9 cellular contexts compared by ENCODE assay signal in genomic region chr1:236065509-236066005, GRCh38. TPM values are rescaled to one million over a fixed set of nuclear protein-coding genes. Genes with fewer than 3 reads are reported as not detected.
DNase-seq lines count a peak whose midpoint lies in the region; ATAC-seq and TF ChIP-seq lines count a peak whose summit lies in the region.
"Had no signal": no experiment of that assay in that cellular context is flagged by ENCODE, and none has a peak within 500 bp of the region (broad histone marks: within the 10 kb centered on the region; RNA-seq: fewer than 3 reads in every experiment).

No MANE protein-coding gene starts in this region.

- H2AFZ ChIP-seq in osteoblast (ENCODE audit: low read length): peak overlapping the region; percentile 96

- no peaks in the 10 kb centered on the region for H3K9me3 ChIP-seq in CD4-positive, alpha-beta memory T cell (ENCODE audit: control insufficient read depth in 1 of 2, low read length in 2 of 2)
- H3K9me3 ChIP-seq in WERI-Rb-1 (ENCODE audit: severe bottlenecking) (no peaks in the 10 kb centered on the region), osteoblast (ENCODE audit: low read depth, low read length) (no peaks in the 10 kb centered on the region)

- no peaks in the 10 kb centered on the region for H3K36me3 Mint-ChIP-seq in CD4-positive, alpha-beta memory T cell
- peaks cover 6% of the 10 kb centered on the region for H3K36me3 Mint-ChIP-seq in glutamatergic neuron (ENCODE audit: unreplicated experiment)

- TF ChIP-seq CTCF in WERI-Rb-1 (IDR thresholded peaks at IDR 0.05; ENCODE audit: low read depth, low read length): no peak
- TF ChIP-seq CTCF in glutamatergic neuron (IDR thresholded peaks at IDR 0.05; ENCODE audit: partially characterized antibody, unreplicated experiment): no peak
- TF ChIP-seq CTCF in osteoblast (IDR thresholded peaks at IDR 0.05; ENCODE audit: extremely low read depth, low read depth, low read length): no peak

- H3K27me3 Mint-ChIP-seq in CD4-positive, alpha-beta memory T cell: peaks cover 16 to 22% of the 10 kb centered on the region in 2 donors
- H3K27me3 Mint-ChIP-seq in glutamatergic neuron (ENCODE audit: unreplicated experiment): peaks cover 9% of the 10 kb centered on the region

- peaks cover 11% of the 10 kb centered on the region for H3K27me3 ChIP-seq in CD4-positive, alpha-beta memory T cell (ENCODE audit: insufficient read depth, low read length)
- H3K27me3 ChIP-seq in WERI-Rb-1 (ENCODE audit: insufficient read depth, low read depth, severe bottlenecking) (peaks cover 13% of the 10 kb centered on the region), osteoblast (ENCODE audit: insufficient read depth, low read length) (peaks cover 4% of the 10 kb centered on the region)

- H3K4me3 ChIP-seq in CD4-positive, alpha-beta memory T cell (ENCODE audit: low read length in 2 of 2): peak overlapping the region in 1 of 2 donors; percentile 44
- H3K4me3 ChIP-seq in WERI-Rb-1 (ENCODE audit: low read depth, low read length) (peak overlapping the region; percentile 84), osteoblast (ENCODE audit: insufficient read depth, low read length) (peak overlapping the region; percentile 80)

- H3K4me1 ChIP-seq in CD4-positive, alpha-beta memory T cell (ENCODE audit: insufficient read depth, low read length): peaks cover 30% of the 10 kb centered on the region
- H3K4me1 ChIP-seq in osteoblast (ENCODE audit: insufficient read depth, low read length): peaks cover 10% of the 10 kb centered on the region

- intact Hi-C loops in CD4-positive, alpha-beta memory T cell (cut with micrococcal nuclease): loop anchor here (10.0 kb wide), 1 partner anchor 71 kb away; no protein-coding TSS in a partner anchor
- intact Hi-C loops in head of caudate nucleus (cut with DNase I): no loop called here

- peaks cover 11% of the 10 kb centered on the region for H3K79me2 ChIP-seq in osteoblast (ENCODE audit: insufficient read depth, low read length)

- peaks cover 16 to 29% (median 23%) of the 10 kb centered on the region in 4 donors for H3K4me1 Mint-ChIP-seq in CD4-positive, alpha-beta memory T cell
- peaks cover 5% of the 10 kb centered on the region for H3K4me1 Mint-ChIP-seq in glutamatergic neuron (ENCODE audit: low read depth, unreplicated experiment)

- CTCF ChIA-PET in CD4-positive, alpha-beta memory T cell (lab: Charles Lee; ENCODE audit: partially characterized antibody): interaction anchor here (1.1 kb wide), 1 partner anchor 60 kb away, joined by 5 read pairs; no protein-coding TSS in a partner anchor

- no peak for DNase-seq in CD4-positive, alpha-beta memory T cell
- DNase-seq in WERI-Rb-1: no peak
- no peak for DNase-seq in glutamatergic neuron
- DNase-seq in osteoblast (ENCODE audit: insufficient read length, low spot score, missing footprints): no peak
- no peak for DNase-seq in head of caudate nucleus
- DNase-seq in NCI-H774 (lab: John Stamatoyannopoulos, UW): no peak

- no peaks in the 10 kb centered on the region for H4K20me1 ChIP-seq in osteoblast (ENCODE audit: insufficient read depth, low read length)

- H3K4me2 ChIP-seq in osteoblast (ENCODE audit: insufficient read depth, low read length): peak overlapping the region; percentile 93

- POLR2A ChIA-PET in CD4-positive, alpha-beta memory T cell (lab: Charles Lee; ENCODE audit: partially characterized antibody): interaction anchor here (1.2 kb wide), 1 partner anchor 13 kb away, joined by 3 read pairs; no protein-coding TSS in a partner anchor

- peak overlapping the region in 2 of 7 donors; percentile 47 to 48 for H3K27ac Mint-ChIP-seq in CD4-positive, alpha-beta memory T cell
- no peak overlapping the region for H3K27ac Mint-ChIP-seq in glutamatergic neuron (ENCODE audit: unreplicated experiment)

- ATAC-seq in HG02884 (IDR thresholded peaks at IDR 0.05; ENCODE audit: unreplicated experiment) (no peak), GM21528 (IDR thresholded peaks at IDR 0.05; ENCODE audit: low FRiP score, unreplicated experiment) (no peak)

- peaks cover 0 to under 1% (median 0%) of the 10 kb centered on the region in 8 donors for H3K9me3 Mint-ChIP-seq in CD4-positive, alpha-beta memory T cell
- peaks cover 2% of the 10 kb centered on the region for H3K9me3 Mint-ChIP-seq in glutamatergic neuron (ENCODE audit: unreplicated experiment)
- H3K9me3 Mint-ChIP-seq: activated naive CD4-positive, alpha-beta T cell treated with anti-CD3 and anti-CD28 coated beads, Interleukin-2, amount 50 U/mL, for 72 hours had no signal

- peak overlapping the region; percentile 53 to 76 (median 68) for H3K4me3 Mint-ChIP-seq in CD4-positive, alpha-beta memory T cell
- peak overlapping the region; percentile 81 for H3K4me3 Mint-ChIP-seq in glutamatergic neuron (ENCODE audit: unreplicated experiment)

- H3K27ac ChIP-seq in CD4-positive, alpha-beta memory T cell (ENCODE audit: low read depth, low read length): no peak overlapping the region
- H3K27ac ChIP-seq in WERI-Rb-1 (no peak overlapping the region), osteoblast (ENCODE audit: low read depth, low read length) (no peak overlapping the region)

- H3K36me3 ChIP-seq in CD4-positive, alpha-beta memory T cell (ENCODE audit: insufficient read depth, low read length): no peaks in the 10 kb centered on the region
- H3K36me3 ChIP-seq in WERI-Rb-1 (no peaks in the 10 kb centered on the region), osteoblast (ENCODE audit: insufficient read depth, low read length) (no peaks in the 10 kb centered on the region)

RNA-seq across cellular contexts. Expression of gene NID1, which starts 0.7 kb away (rescaled TPM):
- total RNA-seq in CD4-positive, alpha-beta memory T cell: under 1 TPM; 0.08 to 0.17 TPM
- not detected for polyA plus RNA-seq in CD4-positive, alpha-beta memory T cell
- total RNA-seq in glutamatergic neuron (ENCODE audit: unreplicated experiment) (1.4 TPM), osteoblast (40.2 and 46.3 TPM in 2 replicates)

Comparison
In these comparisons a context has a peak if more than half of its experiments do, and no peak if none do; other contexts are left out.
1. RNA of gene NID1, which starts 0.7 kb away (total RNA-seq): 40.2 to 46.3 TPM in osteoblast; 1.4 TPM in glutamatergic neuron (single experiment) and 0.08 to 0.17 TPM in CD4-positive, alpha-beta memory T cell; every median in the first group is over 10 times any median in the second.